16 cellular contexts compared by ENCODE assay signal in the genomic region with DNA sequence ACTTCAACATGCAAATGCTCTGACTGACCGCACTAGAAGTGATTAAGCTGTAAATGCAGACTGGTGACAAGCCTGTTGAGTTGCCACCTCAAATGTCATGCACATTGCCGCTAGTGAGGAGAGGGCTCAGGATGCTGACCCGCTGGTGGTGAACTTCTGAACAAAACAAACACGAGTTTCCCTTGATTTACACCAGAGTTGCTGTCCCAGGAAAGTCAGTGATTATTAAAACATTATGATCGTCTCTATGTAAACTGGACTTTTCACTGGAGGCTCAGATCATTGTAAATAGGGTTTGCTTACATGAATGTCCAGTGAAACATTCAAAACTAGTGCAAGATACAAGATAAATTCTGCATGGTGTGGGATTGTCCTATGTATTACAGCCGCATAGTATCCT.
DNase-seq lines count a peak whose midpoint lies in the region; ATAC-seq and TF ChIP-seq lines count a peak whose summit lies in the region.
"Had no signal": no experiment of that assay in that cellular context is flagged by ENCODE, and none has a peak within 500 bp of the region (broad histone marks: within the 10 kb centered on the region; RNA-seq: fewer than 3 reads in every experiment).

No MANE protein-coding gene starts in this region.

- peaks cover 18% of the 10 kb centered on the region for H3K4me1 ChIP-seq in GM23338 (ENCODE audit: insufficient read depth)
- no peaks in the 10 kb centered on the region; the same call in 1 of the 2 replicates for H3K4me1 ChIP-seq in BE2C

- H3F3A ChIP-seq in GM23338 (replicated peaks; ENCODE audit: low read depth) = no peaks in the 10 kb centered on the region

- no peak overlapping the region for H3K27ac ChIP-seq in GM23338 (ENCODE audit: low read depth)
- H3K27ac ChIP-seq: BLaER1 treated with 17β-estradiol and CSF1 and Interleukin-3, amounts not matched to agents 10 nM and 100 nM; C4-2B had no signal

- H3K27me3 Mint-ChIP-seq in GM23338 (ENCODE audit: insufficient read depth, low read depth, poor library complexity) = peaks cover 4% of the 10 kb centered on the region
- H3K27me3 Mint-ChIP-seq in nephron (ENCODE audit: low read depth) = peaks cover 24% of the 10 kb centered on the region

- H3K27me3 ChIP-seq in GM23338 (ENCODE audit: insufficient read depth) (no peaks in the 10 kb centered on the region), BE2C (no peaks in the 10 kb centered on the region)
- H3K27me3 ChIP-seq: BLaER1 treated with 17β-estradiol and CSF1 and Interleukin-3, amounts not matched to agents 10 nM and 100 nM had no signal

- no peaks in the 10 kb centered on the region for H3K9me3 ChIP-seq in BE2C
- H3K9me3 ChIP-seq: BLaER1 treated with 17β-estradiol and CSF1 and Interleukin-3, amounts not matched to agents 10 nM and 100 nM; Caco-2 had no signal

- no peak for ATAC-seq in GM23338
- ATAC-seq: CD8-positive, alpha-beta T cell had no signal

- H3K4me3 ChIP-seq in GM23338 (no peak overlapping the region), BE2C (ENCODE audit: low read depth, low read length) (no peak overlapping the region)
- H3K4me3 ChIP-seq: BLaER1 treated with 17β-estradiol and CSF1 and Interleukin-3, amounts not matched to agents 10 nM and 100 nM had no signal

- H3K4me2 ChIP-seq in GM23338 = peak overlapping the region; percentile 60; the same call in 1 of the 2 replicates
- H3K4me2 ChIP-seq: BLaER1 treated with 17β-estradiol and CSF1 and Interleukin-3, amounts not matched to agents 10 nM and 100 nM had no signal

- H3K36me3 ChIP-seq in GM23338 (ENCODE audit: insufficient read depth) (no peaks in the 10 kb centered on the region), BE2C (no peaks in the 10 kb centered on the region)
- H3K36me3 ChIP-seq: BLaER1 treated with 17β-estradiol and CSF1 and Interleukin-3, amounts not matched to agents 10 nM and 100 nM had no signal

- H3K9me3 Mint-ChIP-seq in GM23338 (peaks cover 3% of the 10 kb centered on the region; the same call in 2 of the 3 replicates), nephron (no peaks in the 10 kb centered on the region)
- H3K9me3 Mint-ChIP-seq: CD4-positive, alpha-beta T cell; CD8-positive, alpha-beta T cell had no signal

- H3K4me1 Mint-ChIP-seq in GM23338 = peaks cover 26% of the 10 kb centered on the region
- H3K4me1 Mint-ChIP-seq in nephron = peaks cover 46% of the 10 kb centered on the region

- H3K4me3 Mint-ChIP-seq in GM23338 = no peak overlapping the region
- H3K4me3 Mint-ChIP-seq in nephron = no peak overlapping the region
- H3K4me3 Mint-ChIP-seq: CD4-positive, alpha-beta T cell; CD8-positive, alpha-beta T cell had no signal

- H2AFZ ChIP-seq in GM23338 = no peak overlapping the region

- TF ChIP-seq CTCF in GM23338 (conservative IDR thresholded peaks at IDR 0.05; ENCODE audit: low read depth in 2 of 2) (no peak), nephron (IDR thresholded peaks at IDR 0.05; ENCODE audit: unreplicated experiment in 3 of 3) (no peak), BE2C (IDR thresholded peaks at IDR 0.05; ENCODE audit: low read depth, low read length) (no peak)

- peaks cover 2% of the 10 kb centered on the region; the same call in 2 of the 3 replicates for H3K36me3 Mint-ChIP-seq in GM23338 (ENCODE audit: low read depth)
- no peaks in the 10 kb centered on the region for H3K36me3 Mint-ChIP-seq in nephron (ENCODE audit: low read depth)
- H3K36me3 Mint-ChIP-seq: CD8-positive, alpha-beta T cell had no signal

- H3K27ac Mint-ChIP-seq in GM23338 (no peak overlapping the region), nephron (peak overlapping the region in 2 of 3 experiments; percentile 12 to 30)
- H3K27ac Mint-ChIP-seq: CD4-positive, alpha-beta T cell; CD8-positive, alpha-beta T cell had no signal

- no peaks in the 10 kb centered on the region for H3K9me2 ChIP-seq in GM23338 (ENCODE audit: insufficient read depth)

- H3K79me2 ChIP-seq in GM23338 (replicated peaks; ENCODE audit: insufficient read depth) = no peaks in the 10 kb centered on the region

- no peaks in the 10 kb centered on the region for H4K20me1 ChIP-seq in GM23338 (replicated peaks; ENCODE audit: insufficient read depth)
- H4K20me1 ChIP-seq: BLaER1 treated with 17β-estradiol and CSF1 and Interleukin-3, amounts not matched to agents 10 nM and 100 nM had no signal

- no peak for DNase-seq in GM23338 (ENCODE audit: low spot score)
- peak; percentile 5 for DNase-seq in NCI-H526 treated with DMSO at 0.1 percent for 48 hours (lab: John Stamatoyannopoulos, UW)
- no peak for DNase-seq in SK-N-DZ (ENCODE audit: low spot score)
- no peak for DNase-seq in Kasumi-1 (lab: John Stamatoyannopoulos, UW)
- DNase-seq in BE2C = no peak
- DNase-seq: 8988T; ACHN; Caco-2; Calu3; CD4-positive, alpha-beta T cell; CD8-positive, alpha-beta T cell; DMS79 treated with DMSO at 0.1 percent for 48 hours; GF-D8 had no signal

TF ChIP-seq in GM23338, 12 proteins besides CTCF, POLR2A, EP300 and RAD21 (continues in another document):
- TF ChIP-seq, protein P1, sequence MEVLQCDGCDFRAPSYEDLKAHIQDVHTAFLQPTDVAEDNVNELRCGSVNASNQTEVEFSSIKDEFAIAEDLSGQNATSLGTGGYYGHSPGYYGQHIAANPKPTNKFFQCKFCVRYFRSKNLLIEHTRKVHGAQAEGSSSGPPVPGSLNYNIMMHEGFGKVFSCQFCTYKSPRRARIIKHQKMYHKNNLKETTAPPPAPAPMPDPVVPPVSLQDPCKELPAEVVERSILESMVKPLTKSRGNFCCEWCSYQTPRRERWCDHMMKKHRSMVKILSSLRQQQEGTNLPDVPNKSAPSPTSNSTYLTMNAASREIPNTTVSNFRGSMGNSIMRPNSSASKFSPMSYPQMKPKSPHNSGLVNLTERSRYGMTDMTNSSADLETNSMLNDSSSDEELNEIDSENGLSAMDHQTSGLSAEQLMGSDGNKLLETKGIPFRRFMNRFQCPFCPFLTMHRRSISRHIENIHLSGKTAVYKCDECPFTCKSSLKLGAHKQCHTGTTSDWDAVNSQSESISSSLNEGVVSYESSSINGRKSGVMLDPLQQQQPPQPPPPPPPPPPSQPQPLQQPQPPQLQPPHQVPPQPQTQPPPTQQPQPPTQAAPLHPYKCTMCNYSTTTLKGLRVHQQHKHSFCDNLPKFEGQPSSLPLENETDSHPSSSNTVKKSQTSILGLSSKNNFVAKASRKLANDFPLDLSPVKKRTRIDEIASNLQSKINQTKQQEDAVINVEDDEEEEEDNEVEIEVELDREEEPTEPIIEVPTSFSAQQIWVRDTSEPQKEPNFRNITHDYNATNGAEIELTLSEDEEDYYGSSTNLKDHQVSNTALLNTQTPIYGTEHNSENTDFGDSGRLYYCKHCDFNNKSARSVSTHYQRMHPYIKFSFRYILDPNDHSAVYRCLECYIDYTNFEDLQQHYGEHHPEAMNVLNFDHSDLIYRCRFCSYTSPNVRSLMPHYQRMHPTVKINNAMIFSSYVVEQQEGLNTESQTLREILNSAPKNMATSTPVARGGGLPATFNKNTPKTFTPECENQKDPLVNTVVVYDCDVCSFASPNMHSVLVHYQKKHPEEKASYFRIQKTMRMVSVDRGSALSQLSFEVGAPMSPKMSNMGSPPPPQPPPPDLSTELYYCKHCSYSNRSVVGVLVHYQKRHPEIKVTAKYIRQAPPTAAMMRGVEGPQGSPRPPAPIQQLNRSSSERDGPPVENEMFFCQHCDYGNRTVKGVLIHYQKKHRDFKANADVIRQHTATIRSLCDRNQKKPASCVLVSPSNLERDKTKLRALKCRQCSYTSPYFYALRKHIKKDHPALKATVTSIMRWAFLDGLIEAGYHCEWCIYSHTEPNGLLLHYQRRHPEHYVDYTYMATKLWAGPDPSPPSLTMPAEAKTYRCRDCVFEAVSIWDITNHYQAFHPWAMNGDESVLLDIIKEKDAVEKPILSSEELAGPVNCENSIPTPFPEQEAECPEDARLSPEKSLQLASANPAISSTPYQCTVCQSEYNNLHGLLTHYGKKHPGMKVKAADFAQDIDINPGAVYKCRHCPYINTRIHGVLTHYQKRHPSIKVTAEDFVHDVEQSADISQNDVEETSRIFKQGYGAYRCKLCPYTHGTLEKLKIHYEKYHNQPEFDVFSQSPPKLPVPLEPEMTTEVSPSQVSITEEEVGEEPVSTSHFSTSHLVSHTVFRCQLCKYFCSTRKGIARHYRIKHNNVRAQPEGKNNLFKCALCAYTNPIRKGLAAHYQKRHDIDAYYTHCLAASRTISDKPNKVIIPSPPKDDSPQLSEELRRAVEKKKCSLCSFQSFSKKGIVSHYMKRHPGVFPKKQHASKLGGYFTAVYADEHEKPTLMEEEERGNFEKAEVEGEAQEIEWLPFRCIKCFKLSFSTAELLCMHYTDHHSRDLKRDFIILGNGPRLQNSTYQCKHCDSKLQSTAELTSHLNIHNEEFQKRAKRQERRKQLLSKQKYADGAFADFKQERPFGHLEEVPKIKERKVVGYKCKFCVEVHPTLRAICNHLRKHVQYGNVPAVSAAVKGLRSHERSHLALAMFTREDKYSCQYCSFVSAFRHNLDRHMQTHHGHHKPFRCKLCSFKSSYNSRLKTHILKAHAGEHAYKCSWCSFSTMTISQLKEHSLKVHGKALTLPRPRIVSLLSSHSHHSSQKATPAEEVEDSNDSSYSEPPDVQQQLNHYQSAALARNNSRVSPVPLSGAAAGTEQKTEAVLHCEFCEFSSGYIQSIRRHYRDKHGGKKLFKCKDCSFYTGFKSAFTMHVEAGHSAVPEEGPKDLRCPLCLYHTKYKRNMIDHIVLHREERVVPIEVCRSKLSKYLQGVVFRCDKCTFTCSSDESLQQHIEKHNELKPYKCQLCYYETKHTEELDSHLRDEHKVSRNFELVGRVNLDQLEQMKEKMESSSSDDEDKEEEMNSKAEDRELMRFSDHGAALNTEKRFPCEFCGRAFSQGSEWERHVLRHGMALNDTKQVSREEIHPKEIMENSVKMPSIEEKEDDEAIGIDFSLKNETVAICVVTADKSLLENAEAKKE (CRISPR knock-in tag; IDR thresholded peaks at IDR 0.05) = no peak
- no peak for TF ChIP-seq EZH2 (IDR thresholded peaks at IDR 0.05; ENCODE audit: low read depth, unreplicated experiment)
